Comparison of ENCODE assay signal across 8 cellular contexts in genomic region chr6:37210313-37210898, GRCh38. TPM values are rescaled to one million over a fixed set of nuclear protein-coding genes. Genes with fewer than 3 reads are reported as not detected.
DNase-seq lines count a peak whose midpoint lies in the region; ATAC-seq lines count a peak whose summit lies in the region.

No MANE protein-coding gene starts in this region.

- H3K27ac ChIP-seq in KOPT-K1 (ENCODE audit: low read depth, low read length, poor library complexity, severe bottlenecking) (peak overlapping the region; percentile 85), epithelial cell of prostate (no peak overlapping the region)

- H3K27ac Mint-ChIP-seq in naive B cell: peak overlapping the region in 2 of 6 donors; percentile 7 to 42

- peak overlapping the region in 1 of 8 donors; percentile 2 for H3K4me3 Mint-ChIP-seq in naive B cell

- peaks cover 16 to 19% (median 17%) of the 10 kb centered on the region in 3 donors for H3K4me1 Mint-ChIP-seq in naive B cell

- no peaks in the 10 kb centered on the region for H3K9me3 ChIP-seq in KOPT-K1 (ENCODE audit: insufficient read depth, low read length, poor library complexity, severe bottlenecking)

- no peaks in the 10 kb centered on the region for H3K9me3 Mint-ChIP-seq in naive B cell

- peaks cover 8 to 15% (median 14%) of the 10 kb centered on the region in 3 donors for H3K27me3 Mint-ChIP-seq in naive B cell

- no peaks in the 10 kb centered on the region for H3K36me3 Mint-ChIP-seq in naive B cell

- H3K36me3 ChIP-seq in KOPT-K1 (ENCODE audit: insufficient read depth, low read length): no peaks in the 10 kb centered on the region

- peak; percentile 56 for DNase-seq in DMS53 treated with DMSO at 0.1 percent for 48 hours (lab: John Stamatoyannopoulos, UW; ENCODE audit: unreplicated experiment)
- DNase-seq in OCI-M1 (lab: John Stamatoyannopoulos, UW): peak; percentile 97
- DNase-seq in activated T-cell treated with anti-CD3 and anti-CD28 coated beads for 24 hours (ENCODE audit: low read depth): peak; percentile 74
- peak; percentile 33 for DNase-seq in epithelial cell of prostate (ENCODE audit: low read depth, low spot score)
- DNase-seq in naive B cell: peak; percentile 67
- peak; percentile 54 for DNase-seq in stimulated activated naive CD4-positive, alpha-beta T cell treated with Interleukin-2 at 50 U/mL for 16 hours (lab: John Stamatoyannopoulos, UW)

- peak; percentile 67 to 70 for ATAC-seq in naive B cell (ENCODE audit: low read depth in 2 of 2)
- no peak for ATAC-seq in GM21528 (IDR thresholded peaks at IDR 0.05; ENCODE audit: low FRiP score, unreplicated experiment)

RNA-seq across cellular contexts. Expression of gene PIM1, which starts 40.5 kb away (rescaled TPM):
- 10 to 100 TPM; 15.0 to 46.3 (median 24.3) TPM for polyA plus RNA-seq in naive B cell (ENCODE audit: low read depth in 6 of 6)

RNA-seq across cellular contexts. Expression of gene TBC1D22B, which starts 47.2 kb away (rescaled TPM):
- 1 to 10 TPM; 4.6 to 9.3 (median 6.1) TPM for polyA plus RNA-seq in naive B cell (ENCODE audit: low read depth in 6 of 6)

RNA-seq across cellular contexts. Expression of gene TMEM217, which starts 47.5 kb away (rescaled TPM):
- polyA plus RNA-seq in naive B cell (ENCODE audit: low read depth in 6 of 6): under 1 TPM in 3 of 6 donors, not detected in 3; 0.18 to 0.96 (median 0.32) TPM

Comparison
In these comparisons a context has a peak if more than half of its experiments do, and no peak if none do; other contexts are left out.
1. DNase-seq: peak in every context shown above with its lines; median percentile 97 in OCI-M1; 74 in activated T-cell treated with anti-CD3 and anti-CD28 coated beads for 24 hours; 67 in naive B cell; 56 in DMS53 treated with DMSO at 0.1 percent for 48 hours; 54 in stimulated activated naive CD4-positive, alpha-beta T cell treated with Interleukin-2 at 50 U/mL for 16 hours; 33 in epithelial cell of prostate.